Comparison of ENCODE assay signal across 11 cellular contexts in the genomic region with DNA sequence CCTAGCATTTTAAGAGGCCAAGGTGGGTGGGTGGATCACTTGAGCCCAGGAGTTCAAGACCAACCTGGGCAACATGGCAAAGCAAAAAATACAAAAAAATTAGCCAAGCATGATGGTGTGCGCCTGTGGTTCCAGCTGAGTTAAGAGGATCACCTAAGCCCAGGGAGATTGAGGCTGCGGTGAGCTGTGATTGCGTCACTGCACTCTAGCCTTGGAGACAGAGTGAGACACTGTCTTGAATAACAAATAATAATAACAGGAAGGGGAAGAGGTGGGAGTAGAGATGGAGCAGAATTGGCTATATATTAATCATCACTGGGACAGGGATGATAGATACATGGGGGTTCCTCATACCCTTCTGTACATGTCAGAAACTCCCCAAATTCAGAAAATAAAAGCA. TPM values are rescaled to one million over a fixed set of nuclear protein-coding genes. Genes with fewer than 3 reads are reported as not detected.
DNase-seq lines count a peak whose midpoint lies in the region; ATAC-seq and TF ChIP-seq lines count a peak whose summit lies in the region.
"Had no signal": no experiment of that assay in that cellular context is flagged by ENCODE, and none has a peak within 500 bp of the region (broad histone marks: within the 10 kb centered on the region; RNA-seq: fewer than 3 reads in every experiment).

No MANE protein-coding gene starts in this region.

- H3K27me3 ChIP-seq in breast epithelium: no peaks in the 10 kb centered on the region
- H3K27me3 ChIP-seq: colonic mucosa, Peyer's patch had no signal

- no peak overlapping the region for H3K4me3 Mint-ChIP-seq in MCF 10A (ENCODE audit: unreplicated experiment)
- no peak overlapping the region for H3K4me3 Mint-ChIP-seq in activated T-cell treated with anti-CD3 and anti-CD28 coated beads, Interleukin-2, amount 50 U/mL, for 24 hours
- no peak overlapping the region for H3K4me3 Mint-ChIP-seq in stimulated activated naive CD8-positive, alpha-beta T cell treated with anti-CD3 and anti-CD28 coated beads, Interleukin-15, Interleukin-2, amounts not matched to agents 100 ng/mL and 50 ng/mL, for 24 hours

- no peaks in the 10 kb centered on the region for H3K9me3 Mint-ChIP-seq in MCF 10A (ENCODE audit: unreplicated experiment)
- H3K9me3 Mint-ChIP-seq in activated T-cell treated with anti-CD3 and anti-CD28 coated beads, Interleukin-2, amount 50 U/mL, for 24 hours: no peaks in the 10 kb centered on the region
- no peaks in the 10 kb centered on the region for H3K9me3 Mint-ChIP-seq in stimulated activated naive CD8-positive, alpha-beta T cell treated with anti-CD3 and anti-CD28 coated beads, Interleukin-15, Interleukin-2, amounts not matched to agents 100 ng/mL and 50 ng/mL, for 24 hours

- H3K36me3 ChIP-seq in breast epithelium: no peaks in the 10 kb centered on the region
- H3K36me3 ChIP-seq: colonic mucosa had no signal

- H3K27ac ChIP-seq in breast epithelium: no peak overlapping the region
- H3K27ac ChIP-seq: colonic mucosa, Peyer's patch had no signal

- no peak for ATAC-seq in GM18519 (IDR thresholded peaks at IDR 0.05; ENCODE audit: low FRiP score, unreplicated experiment)

- CTCF ChIA-PET in MCF 10A (lab: Yijun Ruan, JAX): interaction anchor here (0.7 to 1.1 kb wide), 2 partner anchors 94 to 362 kb away, joined by 4 read pairs; no protein-coding TSS in a partner anchor

- intact Hi-C loops in MCF 10A (cut with micrococcal nuclease): no loop called here
- intact Hi-C loops in breast epithelium (cut with DNase I; ENCODE audit: low total_unique reads): no loop called here

- no TSS peak for BruUV-seq in MCF 10A (replicated peaks; lab: Mats Ljungman, UMichigan)

- no peaks in the 10 kb centered on the region for H3K9me3 ChIP-seq in breast epithelium
- H3K9me3 ChIP-seq: colonic mucosa, Peyer's patch had no signal

- peak; percentile 59 for DNase-seq in MCF 10A (ENCODE audit: unreplicated experiment)
- no peak for DNase-seq in breast epithelium (ENCODE audit: low spot score in 2 of 2)
- DNase-seq in activated T-cell treated with anti-CD3 and anti-CD28 coated beads, Interleukin-2, amount 50 U/mL, for 24 hours: peak; percentile 42
- DNase-seq in fibroblast of gingiva (ENCODE audit: low read depth): peak; percentile 6
- DNase-seq in H4 (ENCODE audit: low spot score): no peak
- DNase-seq in DMS 273 treated with DMSO at 0.1 percent for 48 hours (lab: John Stamatoyannopoulos, UW): no peak
- DNase-seq: colonic mucosa, NCI-H1694 treated with DMSO at 0.1 percent for 48 hours had no signal

- H3K27ac Mint-ChIP-seq in MCF 10A (ENCODE audit: low read depth, unreplicated experiment): no peak overlapping the region
- H3K27ac Mint-ChIP-seq in activated T-cell treated with anti-CD3 and anti-CD28 coated beads, Interleukin-2, amount 50 U/mL, for 24 hours: peak overlapping the region; percentile 70
- peak overlapping the region; percentile 37 for H3K27ac Mint-ChIP-seq in stimulated activated naive CD8-positive, alpha-beta T cell treated with anti-CD3 and anti-CD28 coated beads, Interleukin-15, Interleukin-2, amounts not matched to agents 100 ng/mL and 50 ng/mL, for 24 hours

- H3K27me3 Mint-ChIP-seq in MCF 10A (ENCODE audit: insufficient read depth, unreplicated experiment): no peaks in the 10 kb centered on the region
- H3K27me3 Mint-ChIP-seq in activated T-cell treated with anti-CD3 and anti-CD28 coated beads, Interleukin-2, amount 50 U/mL, for 24 hours: no peaks in the 10 kb centered on the region
- no peaks in the 10 kb centered on the region for H3K27me3 Mint-ChIP-seq in stimulated activated naive CD8-positive, alpha-beta T cell treated with anti-CD3 and anti-CD28 coated beads, Interleukin-15, Interleukin-2, amounts not matched to agents 100 ng/mL and 50 ng/mL, for 24 hours

- no peaks in the 10 kb centered on the region for H3K4me1 ChIP-seq in breast epithelium
- H3K4me1 ChIP-seq: colonic mucosa, Peyer's patch had no signal

- no peak for TF ChIP-seq POLR2A in breast epithelium (IDR thresholded peaks at IDR 0.05)

- peaks cover 71% of the 10 kb centered on the region for H3K36me3 Mint-ChIP-seq in MCF 10A (ENCODE audit: insufficient read depth, unreplicated experiment)
- peaks cover 91% of the 10 kb centered on the region for H3K36me3 Mint-ChIP-seq in activated T-cell treated with anti-CD3 and anti-CD28 coated beads, Interleukin-2, amount 50 U/mL, for 24 hours (ENCODE audit: low read depth)
- H3K36me3 Mint-ChIP-seq in stimulated activated naive CD8-positive, alpha-beta T cell treated with anti-CD3 and anti-CD28 coated beads, Interleukin-15, Interleukin-2, amounts not matched to agents 100 ng/mL and 50 ng/mL, for 24 hours (ENCODE audit: low read depth): peaks cover 64% of the 10 kb centered on the region

- peaks cover 12% of the 10 kb centered on the region for H3K4me1 Mint-ChIP-seq in MCF 10A (ENCODE audit: insufficient read depth, unreplicated experiment)
- H3K4me1 Mint-ChIP-seq in activated T-cell treated with anti-CD3 and anti-CD28 coated beads, Interleukin-2, amount 50 U/mL, for 24 hours (ENCODE audit: low read depth): peaks cover 30% of the 10 kb centered on the region
- peaks cover 18% of the 10 kb centered on the region for H3K4me1 Mint-ChIP-seq in stimulated activated naive CD8-positive, alpha-beta T cell treated with anti-CD3 and anti-CD28 coated beads, Interleukin-15, Interleukin-2, amounts not matched to agents 100 ng/mL and 50 ng/mL, for 24 hours (ENCODE audit: low read depth)

- POLR2A ChIA-PET in MCF 10A (lab: Yijun Ruan, JAX): interaction anchor here (0.6 to 1.8 kb wide), 2 partner anchors 33 to 245 kb away, joined by 3 read pairs; no protein-coding TSS in a partner anchor

- no peak overlapping the region for H3K4me3 ChIP-seq in breast epithelium
- H3K4me3 ChIP-seq: colonic mucosa, Peyer's patch had no signal

- no peak for TF ChIP-seq CTCF in MCF 10A (IDR thresholded peaks at IDR 0.05; ENCODE audit: unreplicated experiment)
- TF ChIP-seq CTCF in breast epithelium (IDR thresholded peaks at IDR 0.05): no peak

RNA-seq across cellular contexts. Expression of gene NMB, which starts 23.8 kb away (rescaled TPM):
- total RNA-seq in MCF 10A (2022) (5.1 and 7.1 TPM in 2 replicates), breast epithelium (10 to 100 TPM; 13.8 to 26.9 (median 15.7) TPM)
- total RNA-seq in H4 (2014; rRNA removed; shearing (Covaris generic)): 11.3 and 28.5 TPM in 2 replicates

RNA-seq across cellular contexts. Expression of gene WDR73, which starts 27.7 kb away (rescaled TPM):
- total RNA-seq in MCF 10A (2022): 40.9 and 42.1 TPM in 2 replicates
- 10 to 100 TPM; 13.8 to 35.0 (median 30.8) TPM for total RNA-seq in breast epithelium
- total RNA-seq in H4 (2014; rRNA removed; shearing (Covaris generic)): 17.9 and 27.1 TPM in 2 replicates

RNA-seq across cellular contexts. Expression of gene SEC11A, which starts 34.1 kb away (rescaled TPM):
- total RNA-seq in MCF 10A (2022) (192 and 197 TPM in 2 replicates), breast epithelium (100 to 1,000 TPM; 121 to 188 (median 122) TPM)
- total RNA-seq in H4 (2014; rRNA removed; shearing (Covaris generic)): 186 and 244 TPM in 2 replicates

Comparison
In these comparisons a context has a peak if more than half of its experiments do, and no peak if none do; other contexts are left out.
1. DNase-seq: peak in MCF 10A (single experiment), activated T-cell treated with anti-CD3 and anti-CD28 coated beads, Interleukin-2, amount 50 U/mL, for 24 hours (single experiment) and fibroblast of gingiva (single experiment); none in breast epithelium (0 of 2), H4 (single experiment) and DMS 273 treated with DMSO at 0.1 percent for 48 hours (single experiment).